ENCODE assay signal across 28 cellular contexts in the genomic region with DNA sequence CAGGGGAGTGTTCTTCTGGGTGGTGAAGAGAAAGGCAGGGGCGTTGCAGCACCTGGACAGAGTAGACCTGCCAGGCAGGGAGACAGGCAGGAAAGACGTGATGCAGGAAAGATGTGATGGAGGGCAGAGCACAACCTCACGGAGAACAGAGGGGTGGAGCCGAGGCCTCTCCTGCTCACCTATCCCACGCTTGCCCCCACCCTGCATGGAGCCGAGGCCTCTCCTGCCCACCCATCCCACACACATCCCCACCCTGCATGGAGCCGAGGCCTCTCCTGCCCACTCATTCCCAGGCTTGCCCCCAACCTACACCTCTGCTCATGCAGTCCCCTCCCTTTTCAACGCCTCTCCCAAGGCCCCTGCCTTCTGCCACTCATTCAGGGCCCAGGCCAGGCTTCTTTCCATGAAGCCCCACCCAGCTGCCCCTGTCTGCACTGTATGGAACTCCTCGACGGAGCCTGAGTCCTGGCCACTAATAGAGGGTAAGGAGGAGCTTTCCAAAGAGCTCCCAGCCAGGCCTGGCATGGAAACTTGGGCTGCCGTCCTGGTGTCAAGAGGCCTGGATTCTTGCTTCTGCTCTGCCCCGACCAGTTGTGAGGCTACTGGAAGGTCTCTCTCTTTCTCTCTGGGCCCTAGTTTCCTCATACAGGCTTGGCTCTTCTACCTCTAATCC. TPM values are rescaled to one million over a fixed set of nuclear protein-coding genes. Genes with fewer than 3 reads are reported as not detected.
"Had no signal": no experiment of that assay in that cellular context is flagged by ENCODE, and none has a peak within 500 bp of the region (broad histone marks: within the 10 kb centered on the region; RNA-seq: fewer than 3 reads in every experiment).

No MANE protein-coding gene starts in this region.

- H3K36me3 Mint-ChIP-seq: activated naive CD8-positive, alpha-beta T cell treated with anti-CD3 and anti-CD28 coated beads for 36 hours; memory B cell; naive thymus-derived CD8-positive, alpha-beta T cell; T-cell; type B pancreatic cell had no signal

- H3K4me3 Mint-ChIP-seq: activated CD4-positive, alpha-beta T cell treated with anti-CD3 and anti-CD28 coated beads for 36 hours; activated CD8-positive, alpha-beta T cell treated with anti-CD3 and anti-CD28 coated beads, Interleukin-2, amount 10 ng/mL, durations not matched to agents 7 days and 5 days; activated naive CD8-positive, alpha-beta T cell treated with anti-CD3 and anti-CD28 coated beads for 36 hours; dendritic cell treated with granulocyte-macrophage colony-stimulating factor and Interleukin-4, amounts not matched to agents 40 ng/mL and 50 ng/mL, for 4 days; endodermal cell; memory B cell; naive thymus-derived CD8-positive, alpha-beta T cell; stimulated activated naive CD8-positive, alpha-beta T cell treated with anti-CD3 and anti-CD28 coated beads, Interleukin-15, Interleukin-2, amounts not matched to agents 100 ng/mL and 50 ng/mL, for 24 hours; T-cell; T-helper 2 cell treated with Interferon-gamma antibody and Interleukin-4, amounts not matched to agents 5 μg/mL and 100 μg/mL, for 36 hours; type B pancreatic cell had no signal

- H3K27me3 ChIP-seq: brain microvascular endothelial cell, foreskin keratinocyte, left lung had no signal

- H3K4me1 Mint-ChIP-seq: activated CD4-positive, alpha-beta T cell treated with anti-CD3 and anti-CD28 coated beads for 36 hours; activated naive CD8-positive, alpha-beta T cell treated with anti-CD3 and anti-CD28 coated beads for 36 hours; memory B cell; T-cell had no signal

- H3K36me3 ChIP-seq: brain microvascular endothelial cell, left lung had no signal

- H3K4me1 ChIP-seq: foreskin keratinocyte, left lung had no signal

- H3K4me3 ChIP-seq: left lung, skin epidermis had no signal

- DNase-seq: activated CD4-positive, alpha-beta T cell treated with anti-CD3 and anti-CD28 coated beads for 36 hours; activated CD4-positive, CD25-positive, alpha-beta regulatory T cell; activated CD8-positive, alpha-beta T cell treated with anti-CD3 and anti-CD28 coated beads, Interleukin-2, amount 10 ng/mL, durations not matched to agents 7 days and 5 days; activated effector memory CD4-positive, alpha-beta T cell treated with Interleukin-2 at 50 U/mL for 16 hours; activated naive CD4-positive, alpha-beta T cell treated with Interleukin-2 at 50 U/mL for 16 hours; activated naive CD8-positive, alpha-beta T cell treated with anti-CD3 and anti-CD28 coated beads for 36 hours; activated T-cell treated with anti-CD3 and anti-CD28 coated beads for 4 hours; brain microvascular endothelial cell; caudate nucleus; endodermal cell; foreskin keratinocyte; left lung; midbrain; naive thymus-derived CD8-positive, alpha-beta T cell; stimulated activated CD4-positive, alpha-beta T cell treated with anti-CD3 and anti-CD28 coated beads, Interleukin-12 subunit alpha, Interleukin-12 subunit beta, amount 100 ng/mL, for 4 hours; stimulated activated CD4-positive, alpha-beta T cell treated with anti-CD3 and anti-CD28 coated beads, Interleukin-4, amount 100 ng/mL, for 1 hour; substantia nigra; T-cell had no signal

- H3K27ac Mint-ChIP-seq: activated CD4-positive, alpha-beta T cell treated with anti-CD3 and anti-CD28 coated beads for 36 hours; activated CD8-positive, alpha-beta T cell treated with anti-CD3 and anti-CD28 coated beads, Interleukin-2, amount 10 ng/mL, durations not matched to agents 7 days and 5 days; activated naive CD8-positive, alpha-beta T cell treated with anti-CD3 and anti-CD28 coated beads for 36 hours; dendritic cell treated with granulocyte-macrophage colony-stimulating factor and Interleukin-4, amounts not matched to agents 40 ng/mL and 50 ng/mL, for 4 days; endodermal cell; memory B cell; stimulated activated naive CD8-positive, alpha-beta T cell treated with anti-CD3 and anti-CD28 coated beads, Interleukin-15, Interleukin-2, amounts not matched to agents 100 ng/mL and 50 ng/mL, for 24 hours; T-cell; T-helper 2 cell treated with Interferon-gamma antibody and Interleukin-4, amounts not matched to agents 5 μg/mL and 100 μg/mL, for 36 hours; type B pancreatic cell had no signal

- H3K27me3 Mint-ChIP-seq: activated naive CD8-positive, alpha-beta T cell treated with anti-CD3 and anti-CD28 coated beads for 36 hours; dendritic cell treated with granulocyte-macrophage colony-stimulating factor and Interleukin-4, amounts not matched to agents 40 ng/mL and 50 ng/mL, for 4 days; stimulated activated naive CD8-positive, alpha-beta T cell treated with anti-CD3 and anti-CD28 coated beads, Interleukin-15, Interleukin-2, amounts not matched to agents 100 ng/mL and 50 ng/mL, for 24 hours had no signal

- H3K9me3 ChIP-seq: left lung had no signal

- H3K9me3 Mint-ChIP-seq: activated naive CD8-positive, alpha-beta T cell treated with anti-CD3 and anti-CD28 coated beads for 36 hours; dendritic cell treated with granulocyte-macrophage colony-stimulating factor and Interleukin-4, amounts not matched to agents 40 ng/mL and 50 ng/mL, for 4 days; endodermal cell; memory B cell; naive thymus-derived CD8-positive, alpha-beta T cell; stimulated activated naive CD8-positive, alpha-beta T cell treated with anti-CD3 and anti-CD28 coated beads, Interleukin-15, Interleukin-2, amounts not matched to agents 100 ng/mL and 50 ng/mL, for 24 hours; T-cell; T-helper 2 cell treated with Interferon-gamma antibody and Interleukin-4, amounts not matched to agents 5 μg/mL and 100 μg/mL, for 36 hours; type B pancreatic cell had no signal

- H3K27ac ChIP-seq: brain microvascular endothelial cell, foreskin keratinocyte, left lung had no signal

- ATAC-seq: activated CD8-positive, alpha-beta T cell treated with anti-CD3 and anti-CD28 coated beads, Interleukin-2, amount 10 ng/mL, durations not matched to agents 7 days and 5 days; esophagus mucosa; left lung; naive thymus-derived CD8-positive, alpha-beta T cell; sciatic nerve; T-cell had no signal

RNA-seq across cellular contexts. Expression of a gene that starts 32.0 kb away (rescaled TPM):
- total RNA-seq: astrocyte, chondrocyte, foreskin keratinocyte had no signal
- polyA plus RNA-seq: foreskin keratinocyte; naive thymus-derived CD8-positive, alpha-beta T cell had no signal
